ENCODE assay signal across 8 cellular contexts in genomic region chr5:138282918-138283742, GRCh38. TPM values are rescaled to one million over a fixed set of nuclear protein-coding genes. Genes with fewer than 3 reads are reported as not detected.
A peak's percentile ranks its signal among the peaks of the same experiment; 100 is the strongest.
DNase-seq lines count a peak whose midpoint lies in the region; ATAC-seq, FAIRE-seq and TF ChIP-seq lines count a peak whose summit lies in the region.

No MANE protein-coding gene starts in this region.

- H3K4me3 ChIP-seq in K562, result no peak overlapping the region
- H3K4me3 ChIP-seq in kidney (ENCODE audit: low read length in 2 of 2), result no peak overlapping the region
- no peak overlapping the region for H3K4me3 ChIP-seq in uterus

- TF ChIP-seq POLR2A in K562 (conservative IDR thresholded peaks at IDR 0.05) (no peak), uterus (IDR thresholded peaks at IDR 0.05) (no peak)

- H3K36me3 ChIP-seq in K562 (ENCODE audit: control insufficient read depth, insufficient read depth, low read length) (peaks cover 31% of the 10 kb centered on the region; the same call in 2 of the 3 replicates), kidney (ENCODE audit: control insufficient read depth in 1 of 2, insufficient read depth in 2 of 2, low read length in 2 of 2) (no peaks in the 10 kb centered on the region), uterus (no peaks in the 10 kb centered on the region)

- no peaks in the 10 kb centered on the region for H3K79me2 ChIP-seq in K562 (ENCODE audit: control insufficient read depth, insufficient read depth, low read length)

- H3K9me1 ChIP-seq in K562 (ENCODE audit: control insufficient read depth, insufficient read depth, low read length), result no peaks in the 10 kb centered on the region

- H3K4me1 Mint-ChIP-seq in stimulated activated naive CD8-positive, alpha-beta T cell treated with anti-CD3 and anti-CD28 coated beads, Interleukin-15, amount 100 ng/mL, for 72 hours, result no peaks in the 10 kb centered on the region

- DNase-seq in stimulated activated naive CD8-positive, alpha-beta T cell treated with anti-CD3 and anti-CD28 coated beads, Interleukin-15, amount 100 ng/mL, for 72 hours, result no peak
- DNase-seq in stimulated activated naive CD8-positive, alpha-beta T cell treated with anti-CD3 and anti-CD28 coated beads, Interleukin-15, Interleukin-2, amounts not matched to agents 100 U/mL and 50 U/mL, for 24 hours, result no peak
- peak; percentile 50 for DNase-seq in NCI-H2227 (lab: John Stamatoyannopoulos, UW; ENCODE audit: unreplicated experiment)
- peak; percentile 41 to 58 (median 48) for DNase-seq in K562 (ENCODE audit: extremely low read depth in 1 of 4, low spot score in 3 of 4)
- no peak for DNase-seq in kidney
- peak in 1 of 2 donors; percentile 13 for DNase-seq in uterus
- DNase-seq in GM19240 (ENCODE audit: insufficient read length, low spot score), result no peak

- peak; percentile 81 for FAIRE-seq in K562 (lab: Jason Lieb, UNC)
- FAIRE-seq in kidney (lab: Jason Lieb, UNC), result no peak

- H3K4me2 ChIP-seq in K562 (ENCODE audit: insufficient read depth, low read length), result no peak overlapping the region

- TF ChIP-seq RAD21 in K562 (CRISPR knock-in tag; conservative IDR thresholded peaks at IDR 0.05 in 1 of 2, IDR thresholded peaks at IDR 0.05 in 1 of 2), result peak; percentile 58 to 74

- H3K27me3 ChIP-seq in K562 (ENCODE audit: control insufficient read depth in 2 of 2, insufficient read depth in 2 of 2, low read length in 2 of 2) (no peaks in the 10 kb centered on the region), uterus (no peaks in the 10 kb centered on the region)

- no TSS peak for BruUV-seq in K562 (replicated peaks; lab: Mats Ljungman, UMichigan)

- H4K20me1 ChIP-seq in K562 (replicated peaks; ENCODE audit: control insufficient read depth, insufficient read depth, low read length), result no peaks in the 10 kb centered on the region

- no peak overlapping the region for H3K9ac ChIP-seq in K562 (ENCODE audit: insufficient read depth in 1 of 2, low read depth in 2 of 2, low read length in 2 of 2)
- no peak overlapping the region for H3K9ac ChIP-seq in kidney (ENCODE audit: low read length in 2 of 2)

- H3K27ac Mint-ChIP-seq in stimulated activated naive CD8-positive, alpha-beta T cell treated with anti-CD3 and anti-CD28 coated beads, Interleukin-15, amount 100 ng/mL, for 72 hours, result no peak overlapping the region

- H3K9me3 ChIP-seq in K562 (replicated peaks; ENCODE audit: control insufficient read depth, insufficient read depth, low read depth, low read length) (no peaks in the 10 kb centered on the region), kidney (ENCODE audit: control insufficient read depth in 1 of 2, low read length in 2 of 2) (no peaks in the 10 kb centered on the region), uterus (no peaks in the 10 kb centered on the region)

- no peak overlapping the region for H3K27ac ChIP-seq in K562 (ENCODE audit: extremely low read depth, low read depth, low read length)
- no peak overlapping the region for H3K27ac ChIP-seq in kidney (ENCODE audit: low read depth in 2 of 2, low read length in 2 of 2)
- no peak overlapping the region for H3K27ac ChIP-seq in uterus

- no peak overlapping the region for H3K4me3 Mint-ChIP-seq in stimulated activated naive CD8-positive, alpha-beta T cell treated with anti-CD3 and anti-CD28 coated beads, Interleukin-15, amount 100 ng/mL, for 72 hours

- no peaks in the 10 kb centered on the region for H3K9me3 Mint-ChIP-seq in stimulated activated naive CD8-positive, alpha-beta T cell treated with anti-CD3 and anti-CD28 coated beads, Interleukin-15, amount 100 ng/mL, for 72 hours

- peak; percentile 72 for ATAC-seq in stimulated activated naive CD8-positive, alpha-beta T cell treated with anti-CD3 and anti-CD28 coated beads, Interleukin-15, amount 100 ng/mL, for 72 hours
- ATAC-seq in stimulated activated naive CD8-positive, alpha-beta T cell treated with anti-CD3 and anti-CD28 coated beads, Interleukin-15, Interleukin-2, amounts not matched to agents 100 U/mL and 50 U/mL, for 24 hours, result no peak
- peak; percentile 94 for ATAC-seq in K562
- ATAC-seq in GM21526 (IDR thresholded peaks at IDR 0.05; ENCODE audit: low FRiP score, unreplicated experiment), result no peak

- TF ChIP-seq CTCF in K562 (IDR thresholded peaks at IDR 0.05 in 2 of 3, conservative IDR thresholded peaks at IDR 0.05 in 1 of 3; ENCODE audit: insufficient read depth in 2 of 3, low read depth in 1 of 3, low read length in 3 of 3) (peak; percentile 57 to 82 (median 66)), kidney (IDR thresholded peaks at IDR 0.05; ENCODE audit: borderline replicate concordance, extremely low read depth, insufficient read depth) (peak; percentile 64), uterus (IDR thresholded peaks at IDR 0.05) (peak in 3 of 4 experiments; percentile 12 to 30 (median 26))

- intact Hi-C loops in K562 (cut with micrococcal nuclease) (loop anchor here (1.0 kb wide), 2 partner anchors 61 to 103 kb away; no protein-coding TSS in a partner anchor), kidney (cut with DNase I) (no loop called here), uterus (cut with DNase I; ENCODE audit: low total_unique reads) (no loop called here)

- POLR2A ChIA-PET in K562 (lab: Yijun Ruan, JAX), result interaction anchor here (0.6 to 1.5 kb wide), 4 partner anchors 9 to 55 kb away, joined by 3 to 5 read pairs (median 4); partner anchors contain the start of gene FAM53C

- in situ Hi-C loops in K562 (cut with MboI), result loop anchor here (5.0 kb wide), 1 partner anchor 101 kb away; no protein-coding TSS in a partner anchor

- no peak for TF ChIP-seq EP300 in K562 (IDR thresholded peaks at IDR 0.05; ENCODE audit: low read length)

- no peak overlapping the region for H2AFZ ChIP-seq in K562 (ENCODE audit: low read depth, low read length)

- 51% methylated on average over 6 of the region's 7 CpGs for WGBS in K562 (ENCODE audit: insufficient coverage, low coverage, missing lambda C conversion rate)

- CTCF ChIA-PET in K562 (lab: Yijun Ruan, JAX; ENCODE audit: low intra/inter-chr PET ratio), result interaction anchor here (0.6 to 1.7 kb wide), 5 partner anchors 60 to 654 kb away, joined by 3 to 10 read pairs (median 4); partner anchors contain the start of gene KIF20A

- H3K4me1 ChIP-seq in K562 (replicated peaks in 1 of 2; ENCODE audit: control insufficient read depth in 2 of 2, insufficient read depth in 2 of 2, low read length in 2 of 2) (no peaks in the 10 kb centered on the region), kidney (ENCODE audit: control insufficient read depth in 1 of 2, insufficient read depth in 1 of 2, low read depth in 1 of 2, low read length in 2 of 2) (no peaks in the 10 kb centered on the region), uterus (no peaks in the 10 kb centered on the region)

- H3K27me3 Mint-ChIP-seq in stimulated activated naive CD8-positive, alpha-beta T cell treated with anti-CD3 and anti-CD28 coated beads, Interleukin-15, amount 100 ng/mL, for 72 hours, result no peaks in the 10 kb centered on the region

RNA-seq across cellular contexts. Expression of gene GFRA3, which starts 8.7 kb away (rescaled TPM):
- 0.37 TPM in 2 replicates for total RNA-seq in K562 (2011; cell fraction: chromatin; rRNA removed; ENCODE audit: low replicate concordance)
- total RNA-seq in K562 (2011; cell fraction: nucleolus; rRNA removed), result 0.50 and 0.66 TPM in 2 replicates
- total RNA-seq in K562 (2011; cell fraction: nucleoplasm; rRNA removed), result 0.44 and 0.76 TPM in 2 replicates
- total RNA-seq in K562 (2014; rRNA removed), result not detected in 2 replicates
- not detected in 2 replicates for total RNA-seq in K562 (2014; rRNA removed; fragmentation: Illumina TruSeq; extraction: Trizol)
- not detected in 2 replicates for total RNA-seq in K562 (2015; rRNA removed; fragmentation: Illumina TruSeq; extraction: Trizol)
- total RNA-seq in K562 (2021), result not detected in 2 replicates
- 0.08 and 0.42 TPM in 2 replicates for polyA plus RNA-seq in K562 (2011; rRNA removed)
- 0.42 and 0.47 TPM in 2 replicates for polyA plus RNA-seq in K562 (2011; cell fraction: cytosol; rRNA removed)
- polyA plus RNA-seq in K562 (2011; cell fraction: nucleus; rRNA removed), result 0.11 and 0.14 TPM in 2 replicates
- polyA plus RNA-seq in K562 (2012), result 0.06 and 0.10 TPM in 2 replicates
- polyA plus RNA-seq in K562 (2014; fragmentation: Illumina TruSeq; extraction: Trizol), result 0.09 and 0.10 TPM in 2 replicates
- polyA plus RNA-seq in K562 (2014; fragmentation: Nextera tagmentation; extraction: Ambion mirVana), result not detected
- polyA plus RNA-seq in K562 (2014; rRNA removed), result 0.05 and 0.12 TPM in 2 replicates
- 0.09 TPM in 1 of 2 replicates, not detected in the other for polyA minus RNA-seq in K562 (2011; rRNA and poly(A)+ RNA removed)
- polyA minus RNA-seq in K562 (2011; cell fraction: cytosol; rRNA and poly(A)+ RNA removed), result not detected in 2 replicates
- polyA minus RNA-seq in K562 (2011; cell fraction: nucleus; rRNA and poly(A)+ RNA removed), result not detected in 2 replicates
- 0.41 TPM for total RNA-seq in kidney
- polyA plus RNA-seq in kidney (ENCODE audit: insufficient read depth, low read depth, low replicate concordance), result 1.0 TPM
- 1 to 10 TPM in 1 of 4 donors, under 1 TPM in 1, not detected in 2; 0.30 to 1.2 TPM for total RNA-seq in uterus

RNA-seq across cellular contexts. Expression of gene CDC25C, which starts 48.5 kb away (rescaled TPM):
- total RNA-seq in K562 (2011; cell fraction: chromatin; rRNA removed; ENCODE audit: low replicate concordance), result 53.6 and 67.9 TPM in 2 replicates
- total RNA-seq in K562 (2011; cell fraction: nucleolus; rRNA removed), result 36.5 and 42.0 TPM in 2 replicates
- total RNA-seq in K562 (2011; cell fraction: nucleoplasm; rRNA removed), result 44.7 and 47.3 TPM in 2 replicates
- total RNA-seq in K562 (2014; rRNA removed), result 19.1 and 19.5 TPM in 2 replicates
- total RNA-seq in K562 (2014; rRNA removed; fragmentation: Illumina TruSeq; extraction: Trizol), result 32.3 and 41.4 TPM in 2 replicates
- total RNA-seq in K562 (2015; rRNA removed; fragmentation: Illumina TruSeq; extraction: Trizol), result 22.5 and 23.1 TPM in 2 replicates
- 18.2 and 19.6 TPM in 2 replicates for total RNA-seq in K562 (2021)
- 62.1 and 63.7 TPM in 2 replicates for polyA plus RNA-seq in K562 (2011; rRNA removed)
- 20.8 and 34.2 TPM in 2 replicates for polyA plus RNA-seq in K562 (2011; cell fraction: cytosol; rRNA removed)
- 28.3 and 39.5 TPM in 2 replicates for polyA plus RNA-seq in K562 (2011; cell fraction: nucleus; rRNA removed)
- 16.0 and 26.9 TPM in 2 replicates for polyA plus RNA-seq in K562 (2012)
- polyA plus RNA-seq in K562 (2014; fragmentation: Illumina TruSeq; extraction: Trizol), result 30.1 and 31.9 TPM in 2 replicates
- polyA plus RNA-seq in K562 (2014; fragmentation: Nextera tagmentation; extraction: Ambion mirVana), result 10 to 100 TPM; 32.2 to 50.4 TPM
- 25.7 and 29.3 TPM in 2 replicates for polyA plus RNA-seq in K562 (2014; rRNA removed)
- polyA minus RNA-seq in K562 (2011; rRNA and poly(A)+ RNA removed), result 36.9 and 39.8 TPM in 2 replicates
- 11.8 and 15.7 TPM in 2 replicates for polyA minus RNA-seq in K562 (2011; cell fraction: cytosol; rRNA and poly(A)+ RNA removed)
- polyA minus RNA-seq in K562 (2011; cell fraction: nucleus; rRNA and poly(A)+ RNA removed), result 16.7 and 32.9 TPM in 2 replicates
- 0.25 TPM for total RNA-seq in kidney
- polyA plus RNA-seq in kidney (ENCODE audit: insufficient read depth, low read depth, low replicate concordance), result not detected
- 1 to 10 TPM in 1 of 4 donors, not detected in 3; 4.6 TPM for total RNA-seq in uterus

RNA-seq across cellular contexts. Expression of gene FAM53C, which starts 54.9 kb away (rescaled TPM):
- total RNA-seq in K562 (2011; cell fraction: chromatin; rRNA removed; ENCODE audit: low replicate concordance), result 66.4 and 73.2 TPM in 2 replicates
- total RNA-seq in K562 (2011; cell fraction: nucleolus; rRNA removed), result 47.4 and 56.7 TPM in 2 replicates
- 59.0 and 85.2 TPM in 2 replicates for total RNA-seq in K562 (2011; cell fraction: nucleoplasm; rRNA removed)
- total RNA-seq in K562 (2014; rRNA removed) (27.8 and 32.3 TPM in 2 replicates), K562 (2014; rRNA removed; fragmentation: Illumina TruSeq; extraction: Trizol) (21.6 and 22.0 TPM in 2 replicates), K562 (2015; rRNA removed; fragmentation: Illumina TruSeq; extraction: Trizol) (24.2 and 24.4 TPM in 2 replicates), K562 (2021) (34.6 and 38.5 TPM in 2 replicates), kidney (18.9 TPM), uterus (10 to 100 TPM; 20.0 to 54.4 (median 26.4) TPM)
- polyA plus RNA-seq in K562 (2011; rRNA removed) (29.8 and 35.4 TPM in 2 replicates), K562 (2014; fragmentation: Illumina TruSeq; extraction: Trizol) (30.0 and 37.3 TPM in 2 replicates), K562 (2014; fragmentation: Nextera tagmentation; extraction: Ambion mirVana) (10 to 100 TPM in 1 of 2 experiments, 1 to 10 TPM in 1; 9.7 to 11.1 TPM), K562 (2014; rRNA removed) (24.1 and 25.2 TPM in 2 replicates), kidney (ENCODE audit: insufficient read depth, low read depth, low replicate concordance) (8.1 TPM)
- 30.8 and 34.3 TPM in 2 replicates for polyA plus RNA-seq in K562 (2011; cell fraction: cytosol; rRNA removed)
- polyA plus RNA-seq in K562 (2011; cell fraction: nucleus; rRNA removed), result 50.4 and 51.1 TPM in 2 replicates
- 27.2 and 33.5 TPM in 2 replicates for polyA plus RNA-seq in K562 (2012)
- 34.5 and 38.7 TPM in 2 replicates for polyA minus RNA-seq in K562 (2011; rRNA and poly(A)+ RNA removed)
- 23.4 and 24.0 TPM in 2 replicates for polyA minus RNA-seq in K562 (2011; cell fraction: cytosol; rRNA and poly(A)+ RNA removed)
- polyA minus RNA-seq in K562 (2011; cell fraction: nucleus; rRNA and poly(A)+ RNA removed), result 16.0 and 25.7 TPM in 2 replicates

Comparison
In these comparisons a context has a peak if more than half of its experiments do, and no peak if none do; other contexts are left out.
1. ATAC-seq: peak in stimulated activated naive CD8-positive, alpha-beta T cell treated with anti-CD3 and anti-CD28 coated beads, Interleukin-15, amount 100 ng/mL, for 72 hours (single experiment) and K562 (single experiment); none in stimulated activated naive CD8-positive, alpha-beta T cell treated with anti-CD3 and anti-CD28 coated beads, Interleukin-15, Interleukin-2, amounts not matched to agents 100 U/mL and 50 U/mL, for 24 hours (single experiment) and GM21526 (single experiment).
2. DNase-seq: peak in NCI-H2227 (single experiment) and K562 (4 of 4); none in stimulated activated naive CD8-positive, alpha-beta T cell treated with anti-CD3 and anti-CD28 coated beads, Interleukin-15, amount 100 ng/mL, for 72 hours (0 of 2), stimulated activated naive CD8-positive, alpha-beta T cell treated with anti-CD3 and anti-CD28 coated beads, Interleukin-15, Interleukin-2, amounts not matched to agents 100 U/mL and 50 U/mL, for 24 hours (single experiment), kidney (single experiment) and GM19240 (single experiment).
3. Peak in every context shown above with its lines, with median percentiles within 50 percentile points of each other: CTCF ChIP-seq.